ENCODE assay signal across 16 cellular contexts in the genomic region with DNA sequence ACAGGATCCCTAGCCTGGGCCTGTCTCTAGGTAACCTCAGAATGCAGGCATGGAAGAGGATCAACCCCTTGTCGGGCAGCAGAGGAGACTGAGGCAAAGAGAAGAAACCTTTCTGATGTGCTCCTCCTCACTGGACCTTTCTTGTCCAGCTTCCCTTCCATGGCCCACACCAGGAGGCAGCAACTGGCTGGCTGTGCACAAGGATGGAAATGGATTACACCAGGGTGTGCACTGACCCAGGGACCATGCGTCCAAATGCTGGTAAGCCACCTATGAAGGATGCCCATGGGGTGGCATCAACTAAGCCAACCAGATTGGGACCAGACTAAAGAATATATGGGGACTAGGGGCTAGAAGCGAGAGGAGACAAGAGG.
DNase-seq lines count a peak whose midpoint lies in the region; FAIRE-seq and TF ChIP-seq lines count a peak whose summit lies in the region.
"Had no signal": no experiment of that assay in that cellular context is flagged by ENCODE, and none has a peak within 500 bp of the region (broad histone marks: within the 10 kb centered on the region; RNA-seq: fewer than 3 reads in every experiment).

No MANE protein-coding gene starts in this region.

- no peaks in the 10 kb centered on the region for H3K9me2 ChIP-seq in OCI-LY7 (ENCODE audit: insufficient read depth, low read length)

- no peak overlapping the region for H3K4me3 ChIP-seq in right atrium auricular region
- H3K4me3 ChIP-seq in mucosa of stomach (ENCODE audit: low read length): peak overlapping the region; percentile 12
- no peak overlapping the region for H3K4me3 ChIP-seq in OCI-LY7 (ENCODE audit: low read depth, low read length, poor library complexity, severe bottlenecking)

- intact Hi-C loops in cardiac septum (cut with DNase I) (no loop called here), OCI-LY7 (cut with micrococcal nuclease; ENCODE audit: unreplicated experiment) (loop anchor here (1.0 to 10.0 kb wide), 3 partner anchors 105 to 292 kb away; no protein-coding TSS in a partner anchor)
- intact Hi-C loops in dendritic cell treated with granulocyte-macrophage colony-stimulating factor and Interleukin-4, amounts not matched to agents 40 ng/mL and 50 ng/mL, for 4 days (cut with micrococcal nuclease): no loop called here

- no peaks in the 10 kb centered on the region for H4K20me1 ChIP-seq in OCI-LY7 (ENCODE audit: insufficient read depth, low read length)

- DNase-seq in cardiac septum (ENCODE audit: low spot score) (peak; percentile 57), right atrium auricular region (ENCODE audit: low spot score) (no peak), OCI-LY7 (ENCODE audit: low spot score) (no peak), activated T-cell treated with anti-CD3 and anti-CD28 coated beads for 4 hours (no peak), HTR-8/SVneo (ENCODE audit: insufficient read length, low spot score) (no peak), NCI-H345 treated with DMSO at 0.1 percent for 48 hours (lab: John Stamatoyannopoulos, UW; ENCODE audit: unreplicated experiment) (no peak)
- DNase-seq: DMS79 treated with DMSO at 0.1 percent for 48 hours, GDM1, GOT3, IMR-90, Kasumi-1, NCI-H2171 treated with DMSO at 0.1 percent for 48 hours had no signal

- no peak overlapping the region for H3K27ac ChIP-seq in right atrium auricular region
- H3K27ac ChIP-seq in OCI-LY7 (ENCODE audit: low read depth, low read length, poor library complexity, severe bottlenecking): no peak overlapping the region

- CTCF ChIA-PET in OCI-LY7 (lab: Charles Lee; ENCODE audit: unreplicated experiment): no interaction called here

- H3K27me3 Mint-ChIP-seq in dendritic cell treated with granulocyte-macrophage colony-stimulating factor and Interleukin-4, amounts not matched to agents 40 ng/mL and 50 ng/mL, for 4 days: peaks cover 1% of the 10 kb centered on the region

- peak overlapping the region; percentile 22 for H3K9ac ChIP-seq in mucosa of stomach (ENCODE audit: low read length)

- peaks cover 5% of the 10 kb centered on the region for H3K36me3 Mint-ChIP-seq in dendritic cell treated with granulocyte-macrophage colony-stimulating factor and Interleukin-4, amounts not matched to agents 40 ng/mL and 50 ng/mL, for 4 days (ENCODE audit: low read depth)
- H3K36me3 Mint-ChIP-seq: CD14-positive monocyte had no signal

- H3K27me3 ChIP-seq in right atrium auricular region (no peaks in the 10 kb centered on the region), mucosa of stomach (ENCODE audit: control insufficient read depth, insufficient read depth, low read length) (no peaks in the 10 kb centered on the region)

- H3K4me1 Mint-ChIP-seq in dendritic cell treated with granulocyte-macrophage colony-stimulating factor and Interleukin-4, amounts not matched to agents 40 ng/mL and 50 ng/mL, for 4 days (ENCODE audit: low read depth): peaks cover 19% of the 10 kb centered on the region

- H3K4me1 ChIP-seq in right atrium auricular region (no peaks in the 10 kb centered on the region), mucosa of stomach (ENCODE audit: control insufficient read depth, insufficient read depth, low read length) (peaks cover 22% of the 10 kb centered on the region), OCI-LY7 (ENCODE audit: insufficient read depth, low read length, poor library complexity, severe bottlenecking) (peaks cover 6% of the 10 kb centered on the region)

- TF ChIP-seq CTCF in right atrium auricular region (IDR thresholded peaks at IDR 0.05) (no peak), OCI-LY7 (conservative IDR thresholded peaks at IDR 0.05; ENCODE audit: low read length) (no peak)

- H3K79me2 ChIP-seq in OCI-LY7 (ENCODE audit: insufficient read depth, low read depth, low read length): no peaks in the 10 kb centered on the region

- H3K27ac Mint-ChIP-seq in dendritic cell treated with granulocyte-macrophage colony-stimulating factor and Interleukin-4, amounts not matched to agents 40 ng/mL and 50 ng/mL, for 4 days: peak overlapping the region; percentile 15

- no peak overlapping the region for H3K4me3 Mint-ChIP-seq in dendritic cell treated with granulocyte-macrophage colony-stimulating factor and Interleukin-4, amounts not matched to agents 40 ng/mL and 50 ng/mL, for 4 days
- H3K4me3 Mint-ChIP-seq: CD14-positive monocyte had no signal

- FAIRE-seq in HTR-8/SVneo (lab: Jason Lieb, UNC): no peak
- FAIRE-seq: D721Med had no signal

- H2AFZ ChIP-seq in OCI-LY7 (ENCODE audit: low read length): no peak overlapping the region

- peaks cover 18% of the 10 kb centered on the region for H3K9me3 Mint-ChIP-seq in dendritic cell treated with granulocyte-macrophage colony-stimulating factor and Interleukin-4, amounts not matched to agents 40 ng/mL and 50 ng/mL, for 4 days

- BruUV-seq in OCI-LY7 (replicated peaks; lab: Mats Ljungman, UMichigan): no TSS peak

- H3K36me3 ChIP-seq in right atrium auricular region: no peaks in the 10 kb centered on the region
- H3K36me3 ChIP-seq in mucosa of stomach (ENCODE audit: control insufficient read depth, insufficient read depth, low read length): no peaks in the 10 kb centered on the region
- H3K36me3 ChIP-seq in OCI-LY7 (ENCODE audit: insufficient read depth, low read length): no peaks in the 10 kb centered on the region

- POLR2A ChIA-PET in OCI-LY7 (lab: Charles Lee): no interaction called here

- H3K9me3 ChIP-seq in right atrium auricular region: no peaks in the 10 kb centered on the region
- H3K9me3 ChIP-seq in mucosa of stomach (ENCODE audit: control insufficient read depth, low read length): no peaks in the 10 kb centered on the region
- no peaks in the 10 kb centered on the region for H3K9me3 ChIP-seq in OCI-LY7 (ENCODE audit: low read length)

- H3K4me2 ChIP-seq in OCI-LY7 (ENCODE audit: low read length): no peak overlapping the region
